In the genomic region with DNA sequence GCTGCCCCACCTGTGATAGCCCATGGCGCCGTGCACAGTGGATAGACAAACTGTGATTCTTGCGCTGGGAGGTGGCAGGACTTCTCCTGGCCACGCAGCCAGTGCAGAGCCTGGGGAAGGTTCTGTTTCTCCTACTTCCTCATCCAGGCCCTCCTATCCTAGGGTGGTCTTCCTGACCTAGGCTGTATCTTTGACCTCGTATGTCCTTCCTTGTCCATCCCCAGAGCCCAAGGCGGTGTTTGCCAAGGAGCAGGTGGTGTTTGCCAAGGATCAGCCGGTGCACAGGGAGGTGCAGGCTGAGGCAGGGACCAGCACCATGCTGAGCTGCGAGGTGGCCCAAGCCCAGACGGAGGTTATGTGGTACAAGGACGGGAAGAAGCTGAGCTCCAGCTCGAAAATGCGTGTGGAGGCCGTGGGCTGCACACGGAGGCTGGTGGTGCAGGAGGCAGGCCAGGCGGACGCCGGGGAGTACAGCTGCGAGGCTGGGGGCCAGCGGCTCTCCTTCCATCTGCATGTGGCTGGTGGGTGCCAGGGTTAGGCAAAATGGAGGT, we compare ENCODE assay signal across 18 cellular contexts.
"Had no signal": no experiment of that assay in that cellular context is flagged by ENCODE, and none has a peak within 500 bp of the region (broad histone marks: within the 10 kb centered on the region; RNA-seq: fewer than 3 reads in every experiment).

No MANE protein-coding gene starts in this region.

- H3K4me1 ChIP-seq: foreskin keratinocyte, testis had no signal

- H3K36me3 Mint-ChIP-seq: immature natural killer cell had no signal

- H3K36me3 ChIP-seq: upper lobe of right lung had no signal

- H3K27me3 ChIP-seq: foreskin keratinocyte, stomach, testis, upper lobe of right lung had no signal

- H3K27ac Mint-ChIP-seq: activated CD4-positive, alpha-beta T cell treated with anti-CD3 and anti-CD28 coated beads, Interleukin-2, amount 10 ng/mL, durations not matched to agents 24 days and 14 days had no signal

- H3K4me3 Mint-ChIP-seq: activated CD4-positive, alpha-beta T cell treated with anti-CD3 and anti-CD28 coated beads, Interleukin-2, amount 10 ng/mL, durations not matched to agents 24 days and 14 days; immature natural killer cell; naive thymus-derived CD4-positive, alpha-beta T cell had no signal

- H3K9me3 Mint-ChIP-seq: activated CD4-positive, alpha-beta T cell treated with anti-CD3 and anti-CD28 coated beads, Interleukin-2, amount 10 ng/mL, durations not matched to agents 24 days and 14 days; immature natural killer cell had no signal

- DNase-seq: activated CD4-positive, alpha-beta T cell treated with anti-CD3 and anti-CD28 coated beads, Interleukin-2, amount 10 ng/mL, durations not matched to agents 24 days and 14 days; activated CD4-positive, CD25-positive, alpha-beta regulatory T cell; activated CD8-positive, alpha-beta memory T cell treated with anti-CD3 and anti-CD28 coated beads for 24 hours; activated naive CD4-positive, alpha-beta T cell treated with Interleukin-2 at 50 U/mL for 16 hours; effector CD4-positive, alpha-beta T cell; foreskin keratinocyte; immature natural killer cell; mammary epithelial cell; stimulated activated CD4-positive, alpha-beta T cell treated with anti-CD3 and anti-CD28 coated beads, Interleukin-12 subunit alpha, Interleukin-12 subunit beta, amount 100 ng/mL, for 4 hours; stimulated activated CD4-positive, alpha-beta T cell treated with anti-CD3 and anti-CD28 coated beads, Interleukin-2, amount 100 ng/mL, for 24 hours; stomach; testis had no signal

- H3K4me3 ChIP-seq: mucosa of descending colon, stomach, testis, upper lobe of right lung had no signal

- H3K27me3 Mint-ChIP-seq: activated CD4-positive, alpha-beta T cell treated with anti-CD3 and anti-CD28 coated beads, Interleukin-2, amount 10 ng/mL, durations not matched to agents 24 days and 14 days; naive thymus-derived CD4-positive, alpha-beta T cell had no signal

- H3K9me3 ChIP-seq: mucosa of descending colon, stomach, testis, upper lobe of right lung had no signal

- ATAC-seq: foreskin keratinocyte; left colon; mucosa of descending colon; naive thymus-derived CD4-positive, alpha-beta T cell; upper lobe of right lung had no signal

- FAIRE-seq: astrocyte, endothelial cell of umbilical vein had no signal

- H3K27ac ChIP-seq: foreskin keratinocyte, stomach, testis, upper lobe of right lung had no signal
